Comparison of ENCODE assay signal across 26 cellular contexts in genomic region chr12:54521291-54522062, GRCh38. TPM values are rescaled to one million over a fixed set of nuclear protein-coding genes. Genes with fewer than 3 reads are reported as not detected.
DNase-seq lines count a peak whose midpoint lies in the region; ATAC-seq and TF ChIP-seq lines count a peak whose summit lies in the region.
"Had no signal": no experiment of that assay in that cellular context is flagged by ENCODE, and none has a peak within 500 bp of the region (broad histone marks: within the 10 kb centered on the region; RNA-seq: fewer than 3 reads in every experiment).

No MANE protein-coding gene starts in this region.

- no peaks in the 10 kb centered on the region for H3K9me3 Mint-ChIP-seq in CD8-positive, alpha-beta T cell
- H3K9me3 Mint-ChIP-seq in activated naive CD4-positive, alpha-beta T cell treated with anti-CD3 and anti-CD28 coated beads, Interleukin-2, amount 50 U/mL, for 72 hours = no peaks in the 10 kb centered on the region
- H3K9me3 Mint-ChIP-seq: memory B cell had no signal

- no peaks in the 10 kb centered on the region for H3K9me3 ChIP-seq in CD8-positive, alpha-beta T cell (ENCODE audit: low read length)
- H3K9me3 ChIP-seq in ascending aorta = no peaks in the 10 kb centered on the region
- H3K9me3 ChIP-seq: BLaER1 treated with 17β-estradiol and CSF1 and Interleukin-3, amounts not matched to agents 10 nM and 100 nM; upper lobe of left lung had no signal

- H3K27ac Mint-ChIP-seq in CD8-positive, alpha-beta T cell = peak overlapping the region; percentile 57
- H3K27ac Mint-ChIP-seq in activated naive CD4-positive, alpha-beta T cell treated with anti-CD3 and anti-CD28 coated beads, Interleukin-2, amount 50 U/mL, for 72 hours = peak overlapping the region; percentile 75 to 96
- H3K27ac Mint-ChIP-seq: memory B cell had no signal

- no peak overlapping the region for H3K4me3 Mint-ChIP-seq in CD8-positive, alpha-beta T cell
- H3K4me3 Mint-ChIP-seq: memory B cell had no signal

- H3K36me3 ChIP-seq in CD8-positive, alpha-beta T cell (ENCODE audit: insufficient read depth, low read length) = peaks cover 94% of the 10 kb centered on the region
- no peaks in the 10 kb centered on the region for H3K36me3 ChIP-seq in ascending aorta
- H3K36me3 ChIP-seq: WERI-Rb-1 had no signal

- no peaks in the 10 kb centered on the region for H3K4me1 Mint-ChIP-seq in CD8-positive, alpha-beta T cell (ENCODE audit: low read depth)
- H3K4me1 Mint-ChIP-seq: memory B cell had no signal

- H3K4me3 ChIP-seq in CD8-positive, alpha-beta T cell (ENCODE audit: low read depth, low read length) = no peak overlapping the region
- no peak overlapping the region for H3K4me3 ChIP-seq in ascending aorta
- H3K4me3 ChIP-seq: BLaER1 treated with 17β-estradiol and CSF1 and Interleukin-3, amounts not matched to agents 10 nM and 100 nM; SK-N-MC; upper lobe of left lung had no signal

- POLR2A ChIA-PET in CD8-positive, alpha-beta T cell (lab: Charles Lee) = no interaction called here
- POLR2A ChIA-PET in GM10248 (lab: Yijun Ruan, JAX) = no interaction called here

- no peak overlapping the region for H3K27ac ChIP-seq in CD8-positive, alpha-beta T cell (ENCODE audit: low read depth, low read length)
- H3K27ac ChIP-seq in ascending aorta = no peak overlapping the region
- H3K27ac ChIP-seq: BLaER1 treated with 17β-estradiol and CSF1 and Interleukin-3, amounts not matched to agents 10 nM and 100 nM; SK-N-MC; upper lobe of left lung; WERI-Rb-1 had no signal

- intact Hi-C loops in CD8-positive, alpha-beta T cell (cut with DNase I, micrococcal nuclease) = no loop called here
- intact Hi-C loops in ascending aorta (cut with DNase I) = no loop called here

- H3K4me1 ChIP-seq in CD8-positive, alpha-beta T cell (ENCODE audit: insufficient read depth, low read length) = no peaks in the 10 kb centered on the region
- H3K4me1 ChIP-seq in ascending aorta = no peaks in the 10 kb centered on the region
- H3K4me1 ChIP-seq: upper lobe of left lung had no signal

- DNase-seq in activated T-cell treated with anti-CD3 and anti-CD28 coated beads for 48 hours (ENCODE audit: low read depth) = peak; percentile 15
- no peak for DNase-seq in activated T-cell treated with anti-CD3 and anti-CD28 coated beads for 4 hours
- no peak for DNase-seq in CD8-positive, alpha-beta T cell
- DNase-seq in activated naive CD4-positive, alpha-beta T cell treated with anti-CD3 and anti-CD28 coated beads, Interleukin-2, amount 50 U/mL, for 72 hours (ENCODE audit: low spot score in 2 of 2) = peak in 1 of 2 donors; percentile 23
- peak; percentile 26 to 32 for DNase-seq in stimulated activated CD4-positive, alpha-beta T cell treated with anti-CD3 and anti-CD28 coated beads, Interleukin-2, amount 100 ng/mL, for 24 hours
- no peak for DNase-seq in ascending aorta (ENCODE audit: low spot score in 2 of 2)
- no peak for DNase-seq in GM10248 (ENCODE audit: extremely low spot score)
- no peak for DNase-seq in SHP77 (lab: John Stamatoyannopoulos, UW)
- DNase-seq: ACHN; activated effector memory CD4-positive, alpha-beta T cell treated with anti-CD3 and anti-CD28 coated beads, Interleukin-2, amount 50 U/mL, for 16 hours; aorta; caudate nucleus; dermis blood vessel endothelial cell; left colon; NCI-H187 treated with DMSO at 0.1 percent for 48 hours; NCI-H69; RPMI8226; upper lobe of left lung; WERI-Rb-1 had no signal

- H3K27me3 Mint-ChIP-seq in CD8-positive, alpha-beta T cell (ENCODE audit: low read depth) = no peaks in the 10 kb centered on the region
- H3K27me3 Mint-ChIP-seq: memory B cell had no signal

- ATAC-seq in CD8-positive, alpha-beta T cell = no peak
- ATAC-seq in activated naive CD4-positive, alpha-beta T cell treated with anti-CD3 and anti-CD28 coated beads, Interleukin-2, amount 50 U/mL, for 72 hours = peak; percentile 32 to 54
- ATAC-seq: left colon had no signal

- TF ChIP-seq CTCF in CD8-positive, alpha-beta T cell (IDR thresholded peaks at IDR 0.05) = no peak
- TF ChIP-seq CTCF in ascending aorta (IDR thresholded peaks at IDR 0.05) = no peak
- no peak for TF ChIP-seq CTCF in GM10248 (IDR thresholded peaks at IDR 0.05; ENCODE audit: control extremely low read depth, extremely low read depth, low read depth, missing control alignments)

- H3K27me3 ChIP-seq in CD8-positive, alpha-beta T cell (ENCODE audit: insufficient read depth, low read length) = no peaks in the 10 kb centered on the region
- no peaks in the 10 kb centered on the region for H3K27me3 ChIP-seq in ascending aorta
- H3K27me3 ChIP-seq: BLaER1 treated with 17β-estradiol and CSF1 and Interleukin-3, amounts not matched to agents 10 nM and 100 nM; upper lobe of left lung had no signal

- peaks cover 100% of the 10 kb centered on the region for H3K36me3 Mint-ChIP-seq in CD8-positive, alpha-beta T cell
- H3K36me3 Mint-ChIP-seq in activated naive CD4-positive, alpha-beta T cell treated with anti-CD3 and anti-CD28 coated beads, Interleukin-2, amount 50 U/mL, for 72 hours = peaks cover 35 to 50% of the 10 kb centered on the region in 2 donors

- CTCF ChIA-PET in CD8-positive, alpha-beta T cell (lab: Charles Lee) = no interaction called here
- CTCF ChIA-PET in GM10248 (lab: Yijun Ruan, JAX) = interaction anchor here (1.5 kb wide), 1 partner anchor 8 kb away, joined by 3 read pairs; no protein-coding TSS in a partner anchor

RNA-seq across cellular contexts. Expression of gene NCKAP1L, which starts 23.9 kb away (rescaled TPM):
- total RNA-seq in CD8-positive, alpha-beta T cell = 10 to 100 TPM; 76.8 to 79.0 TPM
- 100 to 1,000 TPM; 153 to 154 TPM for total RNA-seq in activated naive CD4-positive, alpha-beta T cell treated with anti-CD3 and anti-CD28 coated beads, Interleukin-2, amount 50 U/mL, for 72 hours
- 5.4 TPM for total RNA-seq in ascending aorta
- total RNA-seq: dermis blood vessel endothelial cell, LHCN-M2 had no signal

RNA-seq across cellular contexts. Expression of gene PDE1B, which starts 27.9 kb away (rescaled TPM):
- 1 to 10 TPM; 6.8 to 7.1 TPM for total RNA-seq in CD8-positive, alpha-beta T cell
- 10 to 100 TPM; 24.1 to 33.6 TPM for total RNA-seq in activated naive CD4-positive, alpha-beta T cell treated with anti-CD3 and anti-CD28 coated beads, Interleukin-2, amount 50 U/mL, for 72 hours
- total RNA-seq in ascending aorta = 82.1 TPM
- total RNA-seq: dermis blood vessel endothelial cell, endothelial cell of umbilical vein, LHCN-M2, osteoblast had no signal

RNA-seq across cellular contexts. Expression of gene GTSF1, which starts 48.1 kb away (rescaled TPM):
- 1 to 10 TPM in 1 of 2 experiments, not detected in 1; 1.0 TPM for total RNA-seq in CD8-positive, alpha-beta T cell
- total RNA-seq in activated naive CD4-positive, alpha-beta T cell treated with anti-CD3 and anti-CD28 coated beads, Interleukin-2, amount 50 U/mL, for 72 hours = 10 to 100 TPM in 1 of 2 donors, 1 to 10 TPM in 1; 9.3 to 10.1 TPM
- total RNA-seq in ascending aorta = not detected
- total RNA-seq: aorta, endothelial cell of umbilical vein, H4, LHCN-M2, osteoblast had no signal

Comparison
In these comparisons a context has a peak if more than half of its experiments do, and no peak if none do; other contexts are left out.
1. DNase-seq: peak in activated T-cell treated with anti-CD3 and anti-CD28 coated beads for 48 hours (single experiment) and stimulated activated CD4-positive, alpha-beta T cell treated with anti-CD3 and anti-CD28 coated beads, Interleukin-2, amount 100 ng/mL, for 24 hours (2 of 2); none in activated T-cell treated with anti-CD3 and anti-CD28 coated beads for 4 hours (single experiment), CD8-positive, alpha-beta T cell (0 of 7), ascending aorta (0 of 2), GM10248 (single experiment) and SHP77 (0 of 2).
2. RNA of gene NCKAP1L, which starts 23.9 kb away (total RNA-seq): 153 to 154 TPM in activated naive CD4-positive, alpha-beta T cell treated with anti-CD3 and anti-CD28 coated beads, Interleukin-2, amount 50 U/mL, for 72 hours and 76.8 to 79.0 TPM in CD8-positive, alpha-beta T cell; 5.4 TPM in ascending aorta (single experiment); every median in the first group is over 10 times any median in the second.
3. RNA of gene GTSF1, which starts 48.1 kb away (total RNA-seq): 9.3 to 10.1 TPM in activated naive CD4-positive, alpha-beta T cell treated with anti-CD3 and anti-CD28 coated beads, Interleukin-2, amount 50 U/mL, for 72 hours; 1.0 TPM in CD8-positive, alpha-beta T cell and not detected in ascending aorta (single experiment); every median in the first group is over 4 times any median in the second.